Comparison of ENCODE assay signal across 8 cellular contexts in the genomic region with DNA sequence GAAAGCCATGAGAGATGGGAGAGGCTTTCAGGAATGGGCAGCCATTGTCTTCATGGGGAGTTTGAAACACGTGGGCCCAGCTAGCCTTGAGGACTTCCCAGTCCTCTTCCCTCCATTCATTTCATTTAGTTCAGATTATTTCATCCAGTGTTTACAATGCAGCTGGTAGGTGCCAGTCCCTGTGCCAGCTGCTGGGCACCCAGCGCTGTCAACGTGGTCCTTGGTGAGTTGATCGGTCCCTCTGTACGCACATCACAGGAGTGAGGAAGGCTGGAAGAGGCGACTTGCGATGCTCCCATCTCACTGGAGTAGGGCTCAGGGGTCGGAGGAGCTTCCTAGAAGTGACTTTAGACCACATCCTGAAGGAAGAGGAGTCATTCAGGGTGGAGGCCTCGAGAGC.
DNase-seq lines count a peak whose midpoint lies in the region; ATAC-seq and TF ChIP-seq lines count a peak whose summit lies in the region.

No MANE protein-coding gene starts in this region.

- no peaks in the 10 kb centered on the region for H3K9me3 Mint-ChIP-seq in MCF 10A (ENCODE audit: unreplicated experiment)
- H3K9me3 Mint-ChIP-seq in natural killer cell treated with Interleukin-12 subunit alpha and Interleukin-12 subunit beta and Interleukin-15 and Interleukin-18, amount 100 ng/mL, for 72 hours = no peaks in the 10 kb centered on the region

- H3K4me2 ChIP-seq in mammary epithelial cell (ENCODE audit: insufficient read depth, low read depth, low read length) = no peak overlapping the region

- CTCF ChIA-PET in MCF 10A (lab: Yijun Ruan, JAX) = no interaction called here
- CTCF ChIA-PET in mammary epithelial cell (lab: Charles Lee; ENCODE audit: low non-redundant PET) = no interaction called here

- H3K79me2 ChIP-seq in mammary epithelial cell (ENCODE audit: insufficient read depth, low read length) = no peaks in the 10 kb centered on the region

- no peaks in the 10 kb centered on the region for H3K36me3 Mint-ChIP-seq in MCF 10A (ENCODE audit: insufficient read depth, unreplicated experiment)
- peaks cover 22% of the 10 kb centered on the region for H3K36me3 Mint-ChIP-seq in natural killer cell treated with Interleukin-12 subunit alpha and Interleukin-12 subunit beta and Interleukin-15 and Interleukin-18, amount 100 ng/mL, for 72 hours

- H3K4me3 ChIP-seq in mammary epithelial cell (replicated peaks in 1 of 3; ENCODE audit: insufficient read depth in 1 of 3, low read depth in 2 of 3, low read length in 3 of 3) = no peak overlapping the region
- H3K4me3 ChIP-seq in transverse colon = no peak overlapping the region

- intact Hi-C loops in MCF 10A (cut with micrococcal nuclease) = no loop called here
- intact Hi-C loops in mammary epithelial cell (cut with micrococcal nuclease) = no loop called here
- intact Hi-C loops in transverse colon (cut with DNase I; ENCODE audit: low total_unique reads) = loop anchor here (10.0 kb wide), 1 partner anchor 48 kb away; no protein-coding TSS in a partner anchor
- intact Hi-C loops in posterior cingulate gyrus (cut with DNase I) = no loop called here

- no peaks in the 10 kb centered on the region for H3K27me3 Mint-ChIP-seq in MCF 10A (ENCODE audit: insufficient read depth, unreplicated experiment)
- no peaks in the 10 kb centered on the region for H3K27me3 Mint-ChIP-seq in natural killer cell treated with Interleukin-12 subunit alpha and Interleukin-12 subunit beta and Interleukin-15 and Interleukin-18, amount 100 ng/mL, for 72 hours

- no peak for TF ChIP-seq EP300 in transverse colon (IDR thresholded peaks at IDR 0.05; ENCODE audit: low read depth)

- no peaks in the 10 kb centered on the region for H3K27me3 ChIP-seq in mammary epithelial cell (ENCODE audit: insufficient read depth, low read length)
- H3K27me3 ChIP-seq in transverse colon = no peaks in the 10 kb centered on the region

- TF ChIP-seq POLR2A in transverse colon (IDR thresholded peaks at IDR 0.05) = no peak

- BruUV-seq in MCF 10A (replicated peaks; lab: Mats Ljungman, UMichigan) = no TSS peak
- BruUV-seq in mammary epithelial cell (replicated peaks; lab: Mats Ljungman, UMichigan) = no TSS peak

- H4K20me1 ChIP-seq in mammary epithelial cell (ENCODE audit: insufficient read depth, low read length) = no peaks in the 10 kb centered on the region

- H3K4me1 Mint-ChIP-seq in MCF 10A (ENCODE audit: insufficient read depth, unreplicated experiment) = peaks cover 11% of the 10 kb centered on the region
- peaks cover 48 to 50% of the 10 kb centered on the region in 2 donors for H3K4me1 Mint-ChIP-seq in natural killer cell treated with Interleukin-12 subunit alpha and Interleukin-12 subunit beta and Interleukin-15 and Interleukin-18, amount 100 ng/mL, for 72 hours (ENCODE audit: low read depth in 2 of 2)

- ATAC-seq in natural killer cell treated with Interleukin-12 subunit alpha and Interleukin-12 subunit beta and Interleukin-15 and Interleukin-18, amount 100 ng/mL, for 72 hours = no peak

- H3K27ac Mint-ChIP-seq in MCF 10A (ENCODE audit: low read depth, unreplicated experiment) = peak overlapping the region; percentile 42
- H3K27ac Mint-ChIP-seq in natural killer cell treated with Interleukin-12 subunit alpha and Interleukin-12 subunit beta and Interleukin-15 and Interleukin-18, amount 100 ng/mL, for 72 hours = peak overlapping the region; percentile 37 to 79

- H3K4me1 ChIP-seq in mammary epithelial cell (ENCODE audit: insufficient read depth, low read length) (peaks cover 18% of the 10 kb centered on the region), transverse colon (peaks cover 34 to 70% (median 43%) of the 10 kb centered on the region in 4 donors)

- no peak overlapping the region for H3K9ac ChIP-seq in mammary epithelial cell (ENCODE audit: insufficient read depth, low read length)

- H3K36me3 ChIP-seq in mammary epithelial cell (ENCODE audit: insufficient read depth, low read length) (no peaks in the 10 kb centered on the region), transverse colon (no peaks in the 10 kb centered on the region)

- H3K9me3 ChIP-seq in mammary epithelial cell (replicated peaks; ENCODE audit: insufficient read depth, low read length) (no peaks in the 10 kb centered on the region), transverse colon (no peaks in the 10 kb centered on the region)

- H2AFZ ChIP-seq in mammary epithelial cell (ENCODE audit: low read depth, low read length) = no peak overlapping the region

- TF ChIP-seq CTCF in MCF 10A (IDR thresholded peaks at IDR 0.05; ENCODE audit: unreplicated experiment) = no peak
- TF ChIP-seq CTCF in mammary epithelial cell (conservative IDR thresholded peaks at IDR 0.05 in 1 of 2, IDR thresholded peaks at IDR 0.05 in 1 of 2; ENCODE audit: extremely low read depth in 1 of 2, insufficient read depth in 1 of 2, low read depth in 1 of 2, low read length in 2 of 2) = no peak
- TF ChIP-seq CTCF in transverse colon (IDR thresholded peaks at IDR 0.05) = no peak

- WGBS in mammary epithelial cell (ENCODE audit: low coverage, missing lambda C conversion rate) = 90% methylated on average over 9 of the region's 9 CpGs
- WGBS in transverse colon (ENCODE audit: low coverage in 1 of 2), 2 donors = 60 to 78% methylated on average over 1 to 9 of the region's 9 CpGs

- dilution Hi-C loops in mammary epithelial cell (cut with HindIII; ENCODE audit: low sequenced_read_pairs) = no loop called here

- no peak overlapping the region for H3K4me3 Mint-ChIP-seq in MCF 10A (ENCODE audit: unreplicated experiment)
- H3K4me3 Mint-ChIP-seq in natural killer cell treated with Interleukin-12 subunit alpha and Interleukin-12 subunit beta and Interleukin-15 and Interleukin-18, amount 100 ng/mL, for 72 hours = no peak overlapping the region

- in situ Hi-C loops in mammary epithelial cell (cut with MboI; ENCODE audit: low sequenced_read_pairs in 2 of 2) (no loop called here), transverse colon (cut with MboI; ENCODE audit: low pct_ligation_motif_present in 1 of 4, low pct_unique_long_range_greater_than_20kb in 1 of 4, low sequenced_read_pairs in 3 of 4) (no loop called here), G401 (cut with HindIII; ENCODE audit: low sequenced_read_pairs) (no loop called here)

- POLR2A ChIA-PET in MCF 10A (lab: Yijun Ruan, JAX) = no interaction called here

- no peak overlapping the region for H3K27ac ChIP-seq in mammary epithelial cell (ENCODE audit: insufficient read depth, low read depth, low read length)
- peak overlapping the region; percentile 53 for H3K27ac ChIP-seq in caudate nucleus (ENCODE audit: low read depth, low read length)
- H3K27ac ChIP-seq in transverse colon = peak overlapping the region; percentile 78 to 90 (median 86)

- DNase-seq in MCF 10A (ENCODE audit: unreplicated experiment) (no peak), mammary epithelial cell (no peak), caudate nucleus (lab: John Stamatoyannopoulos, UW) (no peak), transverse colon (no peak), posterior cingulate gyrus (no peak), G401 (ENCODE audit: low spot score) (no peak), T1000 (lab: John Stamatoyannopoulos, UW) (no peak)
- no peak for DNase-seq in natural killer cell treated with Interleukin-12 subunit alpha and Interleukin-12 subunit beta and Interleukin-15 and Interleukin-18, amount 100 ng/mL, for 72 hours (ENCODE audit: low spot score)
